In the genomic region with DNA sequence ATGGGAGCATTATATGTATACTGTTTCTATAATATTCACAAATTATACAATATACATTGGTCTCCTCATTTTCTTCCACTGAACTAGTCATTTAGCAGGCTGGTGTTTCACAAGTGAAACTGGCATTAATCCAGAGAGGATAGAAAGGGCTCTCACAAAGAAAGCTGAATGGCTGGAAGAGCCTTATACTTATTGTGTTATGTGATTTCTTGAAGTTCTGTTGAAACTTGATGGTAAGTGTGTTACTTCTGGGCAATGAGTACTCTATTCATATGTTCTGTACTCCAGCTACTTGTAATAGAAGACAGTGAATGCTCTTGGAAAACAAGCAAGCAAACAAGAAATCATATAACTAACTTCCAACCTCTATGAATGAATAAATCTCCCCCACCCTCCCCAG, we compare ENCODE assay signal across 14 cellular contexts. TPM values are rescaled to one million over a fixed set of nuclear protein-coding genes. Genes with fewer than 3 reads are reported as not detected.
DNase-seq lines count a peak whose midpoint lies in the region; ATAC-seq, FAIRE-seq and TF ChIP-seq lines count a peak whose summit lies in the region.
"Had no signal": no experiment of that assay in that cellular context is flagged by ENCODE, and none has a peak within 500 bp of the region (broad histone marks: within the 10 kb centered on the region; RNA-seq: fewer than 3 reads in every experiment).

No MANE protein-coding gene starts in this region.

- no peak overlapping the region for H2BK120ac ChIP-seq in mesenchymal stem cell (ENCODE audit: low read depth, low read length)

- H3K4me2 ChIP-seq in endothelial cell of umbilical vein (ENCODE audit: insufficient read depth, low read length) (no peak overlapping the region), mesenchymal stem cell (ENCODE audit: low read length, poor library complexity, severe bottlenecking) (no peak overlapping the region)

- H3K18ac ChIP-seq in mesenchymal stem cell (ENCODE audit: low read depth in 1 of 2, low read length in 2 of 2) = no peak overlapping the region

- H3K27me3 Mint-ChIP-seq in HFFc6 (ENCODE audit: insufficient read depth) = no peaks in the 10 kb centered on the region

- intact Hi-C loops in endothelial cell of umbilical vein (cut with micrococcal nuclease) = loop anchor here (2.0 kb wide), 1 partner anchor 43 kb away; a partner anchor contains a TSS

- H3K36me3 ChIP-seq in ACC112 (ENCODE audit: insufficient read depth, low read length) (peaks cover 13% of the 10 kb centered on the region), endothelial cell of umbilical vein (ENCODE audit: control insufficient read depth in 2 of 2, extremely low read depth in 1 of 2, insufficient read depth in 2 of 2, low read length in 2 of 2) (peaks cover 4 to 5% of the 10 kb centered on the region in 2 experiments), mesenchymal stem cell (ENCODE audit: control insufficient read depth in 1 of 2, insufficient read depth in 2 of 2, low read depth in 1 of 2, low read length in 2 of 2) (peaks cover 4 to 28% of the 10 kb centered on the region in 2 experiments)

- CTCF ChIA-PET in endothelial cell of umbilical vein (lab: Charles Lee) = interaction anchor here (0.7 to 4.6 kb wide), 5 partner anchors 14 to 119 kb away, joined by 3 to 21 read pairs (median 4); a partner anchor contains a TSS

- H3K4me1 Mint-ChIP-seq in HFFc6 (ENCODE audit: low read depth) = peaks cover 49% of the 10 kb centered on the region

- no peak overlapping the region for H2BK12ac ChIP-seq in mesenchymal stem cell (ENCODE audit: low read length in 2 of 2)

- no peak overlapping the region for H4K8ac ChIP-seq in mesenchymal stem cell (ENCODE audit: low read length)

- H3K4me3 ChIP-seq in ACC112 (ENCODE audit: low read depth, low read length) (no peak overlapping the region), endothelial cell of umbilical vein (replicated peaks in 1 of 3; ENCODE audit: insufficient read depth in 1 of 3, low read depth in 1 of 3, low read length in 3 of 3) (no peak overlapping the region), mesenchymal stem cell (ENCODE audit: insufficient read depth in 1 of 2, low read depth in 1 of 2, low read length in 2 of 2) (no peak overlapping the region)

- peak; percentile 30 for DNase-seq in HFFc6
- peak; percentile 61 for DNase-seq in endothelial cell of umbilical vein (ENCODE audit: low read depth, low spot score)
- peak; percentile 67 for DNase-seq in mesenchymal stem cell
- DNase-seq in NK-92 (lab: John Stamatoyannopoulos, UW; ENCODE audit: unreplicated experiment) = no peak
- no peak for DNase-seq in T-helper 9 cell
- DNase-seq: activated CD4-positive, CD25-positive, alpha-beta regulatory T cell treated with anti-CD3 and anti-CD28 coated beads, Interleukin-2, amount 50 U/mL, for 72 hours; mesendoderm; NCI-H774; right cardiac atrium; SK-N-SH had no signal

- peak overlapping the region; percentile 62 for H3K27ac ChIP-seq in ACC112 (ENCODE audit: low read depth, low read length)
- peak overlapping the region; percentile 42 for H3K27ac ChIP-seq in endothelial cell of umbilical vein (ENCODE audit: insufficient read depth, low read depth, low read length)
- H3K27ac ChIP-seq in mesenchymal stem cell (ENCODE audit: low read length, poor library complexity, severe bottlenecking) = no peak overlapping the region
- H3K27ac ChIP-seq: HL-60 had no signal

- H2AFZ ChIP-seq in ACC112 (ENCODE audit: low read length, unreplicated experiment) (no peak overlapping the region), endothelial cell of umbilical vein (ENCODE audit: low read depth, low read length) (no peak overlapping the region), mesenchymal stem cell (ENCODE audit: low read depth, low read length) (no peak overlapping the region)

- no peak overlapping the region for H2BK5ac ChIP-seq in mesenchymal stem cell (ENCODE audit: low read depth, low read length, poor library complexity, severe bottlenecking)

- H3K4me1 ChIP-seq in ACC112 (ENCODE audit: control insufficient read depth, insufficient read depth, low read length, unreplicated experiment) (peaks cover 52% of the 10 kb centered on the region), endothelial cell of umbilical vein (ENCODE audit: control insufficient read depth, extremely low read depth, insufficient read depth, low read length) (peaks cover 37% of the 10 kb centered on the region), mesenchymal stem cell (ENCODE audit: control insufficient read depth, insufficient read depth, low read depth, low read length) (no peaks in the 10 kb centered on the region)

- H4K20me1 ChIP-seq in endothelial cell of umbilical vein (replicated peaks; ENCODE audit: control insufficient read depth, extremely low read depth, insufficient read depth, low read length) = peaks cover 2% of the 10 kb centered on the region

- TF ChIP-seq POLR2A in endothelial cell of umbilical vein (IDR thresholded peaks at IDR 0.05; ENCODE audit: low read depth, low read length) = no peak

- H3K9me3 ChIP-seq in endothelial cell of umbilical vein (replicated peaks; ENCODE audit: control insufficient read depth, insufficient read depth, low read length) (no peaks in the 10 kb centered on the region), mesenchymal stem cell (ENCODE audit: control insufficient read depth, low read length) (no peaks in the 10 kb centered on the region)
- H3K9me3 ChIP-seq: SK-N-SH had no signal

- TF ChIP-seq CTCF in HFFc6 (IDR thresholded peaks at IDR 0.05) (no peak), endothelial cell of umbilical vein (IDR thresholded peaks at IDR 0.05; ENCODE audit: extremely low read depth in 1 of 2, insufficient read depth in 1 of 2, low read depth in 1 of 2, low read length in 2 of 2) (no peak)

- peaks cover 7% of the 10 kb centered on the region for H3K79me1 ChIP-seq in mesenchymal stem cell (replicated peaks; ENCODE audit: low read length, poor library complexity, severe bottlenecking)

- H2BK15ac ChIP-seq in mesenchymal stem cell (ENCODE audit: low read depth, poor library complexity, severe bottlenecking) = no peak overlapping the region

- ATAC-seq in HG03139 (IDR thresholded peaks at IDR 0.05; ENCODE audit: unreplicated experiment) (no peak), GM21576 (IDR thresholded peaks at IDR 0.05; ENCODE audit: unreplicated experiment) (no peak)

- no peak overlapping the region for H3K4ac ChIP-seq in mesenchymal stem cell (ENCODE audit: low read depth in 1 of 2, low read length in 2 of 2)

- no peak overlapping the region for H3K9ac ChIP-seq in endothelial cell of umbilical vein (replicated peaks; ENCODE audit: extremely low read depth, insufficient read depth, low read length)
- H3K9ac ChIP-seq in mesenchymal stem cell (ENCODE audit: low read length) = no peak overlapping the region
- H3K9ac ChIP-seq: SK-N-SH had no signal

- no peak overlapping the region for H3K14ac ChIP-seq in mesenchymal stem cell (ENCODE audit: low read length in 2 of 2)

- dilution Hi-C loops in endothelial cell of umbilical vein (cut with MboI; ENCODE audit: extremely low pct_ligation_motif_present, low sequenced_read_pairs) = no loop called here

- H3K27ac Mint-ChIP-seq in HFFc6 = no peak overlapping the region; the same call in 1 of the 2 replicates

- no peak for FAIRE-seq in endothelial cell of umbilical vein (lab: Jason Lieb, UNC)

- H3K23ac ChIP-seq in mesenchymal stem cell (ENCODE audit: low read length in 2 of 2) = no peak overlapping the region

- no peaks in the 10 kb centered on the region for H3K9me3 Mint-ChIP-seq in HFFc6

- no peak overlapping the region for H2AK5ac ChIP-seq in mesenchymal stem cell (ENCODE audit: low read length, severe bottlenecking)

- peaks cover 13% of the 10 kb centered on the region for H3K36me3 Mint-ChIP-seq in HFFc6 (ENCODE audit: low read depth)

- H3K27me3 ChIP-seq in ACC112 (ENCODE audit: insufficient read depth, low read length) (no peaks in the 10 kb centered on the region), endothelial cell of umbilical vein (ENCODE audit: control insufficient read depth in 2 of 2, insufficient read depth in 2 of 2, low read length in 2 of 2) (no peaks in the 10 kb centered on the region), mesenchymal stem cell (ENCODE audit: control insufficient read depth in 1 of 2, insufficient read depth in 1 of 2, low read length in 2 of 2) (no peaks in the 10 kb centered on the region)

- H3K79me2 ChIP-seq in ACC112 (ENCODE audit: control insufficient read depth, insufficient read depth, low read length, unreplicated experiment) (peaks cover 45% of the 10 kb centered on the region), endothelial cell of umbilical vein (ENCODE audit: control insufficient read depth, insufficient read depth, low read length) (peaks cover 54% of the 10 kb centered on the region)

- no peak overlapping the region for H4K91ac ChIP-seq in mesenchymal stem cell (ENCODE audit: low read length)

- BruUV-seq in endothelial cell of umbilical vein (replicated peaks; lab: Mats Ljungman, UMichigan) = no TSS peak

- no peaks in the 10 kb centered on the region for H3K9me1 ChIP-seq in endothelial cell of umbilical vein (replicated peaks; ENCODE audit: control insufficient read depth, extremely low read depth, insufficient read depth, low read length)

- H3K4me3 Mint-ChIP-seq in HFFc6 = no peak overlapping the region

- POLR2A ChIA-PET in endothelial cell of umbilical vein (lab: Charles Lee) = interaction anchor here (3.4 kb wide), 1 partner anchor 14 kb away, joined by 67 read pairs; a partner anchor contains a TSS

RNA-seq across cellular contexts. Expression of a gene that starts 14.9 kb away (rescaled TPM):
- 10 to 100 TPM; 38.6 to 58.1 (median 46.2) TPM for total RNA-seq in HFFc6 (2021; fragmentation: NEBNext Ultra II Directional; extraction: Animal tissue kit (Norgen Biotek cat#: 25700))
- 83.8 and 90.3 TPM in 2 replicates for total RNA-seq in endothelial cell of umbilical vein
- 26.1 and 28.7 TPM in 2 replicates for polyA plus RNA-seq in endothelial cell of umbilical vein
- 26.7 and 30.0 TPM in 2 replicates for polyA plus RNA-seq in endothelial cell of umbilical vein (2011; cell fraction: cytosol; rRNA removed)
- 75.1 and 101 TPM in 2 replicates for polyA plus RNA-seq in endothelial cell of umbilical vein (2011; cell fraction: nucleus; rRNA removed)
- polyA plus RNA-seq in endothelial cell of umbilical vein (2012) = 42.1 and 55.6 TPM in 2 replicates
- 37.5 and 39.0 TPM in 2 replicates for polyA minus RNA-seq in endothelial cell of umbilical vein
- 3.5 TPM for polyA minus RNA-seq in endothelial cell of umbilical vein (2011; cell fraction: cytosol; rRNA and poly(A)+ RNA removed)
- polyA minus RNA-seq in endothelial cell of umbilical vein (2011; cell fraction: nucleus; rRNA and poly(A)+ RNA removed) = 49.3 and 68.0 TPM in 2 replicates
- 36.7 TPM for polyA plus RNA-seq in mesenchymal stem cell (2013, experiment 1 of 2)
- polyA plus RNA-seq in mesenchymal stem cell (2013, experiment 2 of 2) = 39.6 TPM

RNA-seq across cellular contexts. Expression of a gene that starts 42.7 kb away (rescaled TPM):
- total RNA-seq in HFFc6 (2021; fragmentation: NEBNext Ultra II Directional; extraction: Animal tissue kit (Norgen Biotek cat#: 25700)) = 10 to 100 TPM; 38.1 to 45.3 (median 39.1) TPM
- 45.4 and 48.5 TPM in 2 replicates for total RNA-seq in endothelial cell of umbilical vein
- 32.3 and 39.0 TPM in 2 replicates for polyA plus RNA-seq in endothelial cell of umbilical vein
- 49.5 and 53.8 TPM in 2 replicates for polyA plus RNA-seq in endothelial cell of umbilical vein (2011; cell fraction: cytosol; rRNA removed)
- 33.7 and 33.9 TPM in 2 replicates for polyA plus RNA-seq in endothelial cell of umbilical vein (2011; cell fraction: nucleus; rRNA removed)
- 32.9 and 42.2 TPM in 2 replicates for polyA plus RNA-seq in endothelial cell of umbilical vein (2012)
- 61.8 and 62.6 TPM in 2 replicates for polyA minus RNA-seq in endothelial cell of umbilical vein
- 36.2 TPM for polyA minus RNA-seq in endothelial cell of umbilical vein (2011; cell fraction: cytosol; rRNA and poly(A)+ RNA removed)
- polyA minus RNA-seq in endothelial cell of umbilical vein (2011; cell fraction: nucleus; rRNA and poly(A)+ RNA removed) = 15.6 and 17.7 TPM in 2 replicates
- 34.6 TPM for polyA plus RNA-seq in mesenchymal stem cell (2013, experiment 1 of 2)
- polyA plus RNA-seq in mesenchymal stem cell (2013, experiment 2 of 2) = 34.0 TPM

Comparison
In these comparisons a context has a peak if more than half of its experiments do, and no peak if none do; other contexts are left out.
1. DNase-seq: peak in HFFc6 (single experiment), endothelial cell of umbilical vein (single experiment) and mesenchymal stem cell (single experiment); none in NK-92 (single experiment) and T-helper 9 cell (single experiment).